8 cellular contexts compared by ENCODE assay signal in genomic region chrX:12978205-12979010, GRCh38. TPM values are rescaled to one million over a fixed set of nuclear protein-coding genes. Genes with fewer than 3 reads are reported as not detected.
DNase-seq lines count a peak whose midpoint lies in the region; ATAC-seq and TF ChIP-seq lines count a peak whose summit lies in the region.

No MANE protein-coding gene starts in this region.

- peak overlapping the region; percentile 65 for H3K27ac ChIP-seq in CD8-positive, alpha-beta memory T cell (ENCODE audit: low read depth, low read length)
- peak overlapping the region in 1 of 2 donors; percentile 18 for H3K27ac ChIP-seq in prostate gland

- H3K27me3 ChIP-seq in CD8-positive, alpha-beta memory T cell (ENCODE audit: insufficient read depth, low read length, poor library complexity, severe bottlenecking) = no peaks in the 10 kb centered on the region
- H3K27me3 ChIP-seq in kidney epithelial cell (ENCODE audit: control insufficient read depth, insufficient read depth, low read length) (no peaks in the 10 kb centered on the region), prostate gland (replicated peaks; ENCODE audit: insufficient read depth) (no peaks in the 10 kb centered on the region)

- CTCF ChIA-PET in CD8-positive, alpha-beta memory T cell (lab: Charles Lee) = interaction anchor here (0.8 to 16.4 kb wide), 11 partner anchors 9 to 510 kb away, joined by 3 to 224 read pairs (median 7); no protein-coding TSS in a partner anchor
- CTCF ChIA-PET in MCF 10A (lab: Yijun Ruan, JAX) = interaction anchor here (0.6 to 2.8 kb wide), 6 partner anchors 28 to 530 kb away, joined by 3 to 7 read pairs (median 4); no protein-coding TSS in a partner anchor

- peak; percentile 47 for ATAC-seq in GM19463 (IDR thresholded peaks at IDR 0.05; ENCODE audit: unreplicated experiment)

- H3K4me1 Mint-ChIP-seq in CD8-positive, alpha-beta memory T cell = peaks cover 43 to 65% (median 64%) of the 10 kb centered on the region in 3 donors
- peaks cover 10% of the 10 kb centered on the region for H3K4me1 Mint-ChIP-seq in MCF 10A (ENCODE audit: insufficient read depth, unreplicated experiment)

- TF ChIP-seq POLR2A in prostate gland (IDR thresholded peaks at IDR 0.05) = no peak

- intact Hi-C loops in MCF 10A (cut with micrococcal nuclease) (loop anchor here (2.0 to 5.0 kb wide), 2 partner anchors 244 to 420 kb away; no protein-coding TSS in a partner anchor), prostate gland (cut with DNase I) (no loop called here)

- 19% methylated on average over 13 of the region's 13 CpGs for WGBS in prostate gland

- TF ChIP-seq CTCF in MCF 10A (IDR thresholded peaks at IDR 0.05; ENCODE audit: unreplicated experiment) (no peak), kidney epithelial cell (IDR thresholded peaks at IDR 0.05; ENCODE audit: insufficient read depth, low read length, poor library complexity, severe bottlenecking) (no peak), prostate gland (IDR thresholded peaks at IDR 0.05) (no peak)

- no peaks in the 10 kb centered on the region for H3K9me3 ChIP-seq in CD8-positive, alpha-beta memory T cell (ENCODE audit: low read length)
- H3K9me3 ChIP-seq in prostate gland = no peaks in the 10 kb centered on the region

- H3K4me1 ChIP-seq in CD8-positive, alpha-beta memory T cell (ENCODE audit: insufficient read depth, low read length) = peaks cover 49% of the 10 kb centered on the region
- H3K4me1 ChIP-seq in prostate gland (replicated peaks) = no peaks in the 10 kb centered on the region

- H3K27me3 Mint-ChIP-seq in CD8-positive, alpha-beta memory T cell = peaks cover 0 to 29% of the 10 kb centered on the region in 2 donors
- peaks cover 18% of the 10 kb centered on the region for H3K27me3 Mint-ChIP-seq in MCF 10A (ENCODE audit: insufficient read depth, unreplicated experiment)

- H3K36me3 Mint-ChIP-seq in CD8-positive, alpha-beta memory T cell = peaks cover 27 to 52% (median 28%) of the 10 kb centered on the region in 3 donors
- peaks cover 29% of the 10 kb centered on the region for H3K36me3 Mint-ChIP-seq in MCF 10A (ENCODE audit: insufficient read depth, unreplicated experiment)

- peak; percentile 47 to 86 (median 82) for DNase-seq in CD8-positive, alpha-beta memory T cell
- DNase-seq in HT-29 (ENCODE audit: low spot score) (peak; percentile 42), T-helper 22 cell (ENCODE audit: low read depth) (peak; percentile 72), MCF 10A (ENCODE audit: unreplicated experiment) (peak; percentile 30), kidney epithelial cell (ENCODE audit: low read depth) (no peak), prostate gland (ENCODE audit: low spot score) (no peak)
- DNase-seq in stimulated activated CD8-positive, alpha-beta memory T cell treated with anti-CD3 and anti-CD28 coated beads, Interleukin-7, amount 100 ng/mL, for 4 hours (ENCODE audit: low read depth in 2 of 2) = peak; percentile 57 to 60

- BruUV-seq in MCF 10A (replicated peaks; lab: Mats Ljungman, UMichigan) = no TSS peak

- H3K4me3 ChIP-seq in CD8-positive, alpha-beta memory T cell (ENCODE audit: low read length) = peak overlapping the region; percentile 77
- H3K4me3 ChIP-seq in kidney epithelial cell (ENCODE audit: low read depth, low read length) (peak overlapping the region; percentile 1), prostate gland (no peak overlapping the region)

- POLR2A ChIA-PET in CD8-positive, alpha-beta memory T cell (lab: Charles Lee) = interaction anchor here (0.6 to 15.0 kb wide), 18 partner anchors 10 to 510 kb away, joined by 3 to 194 read pairs (median 10); no protein-coding TSS in a partner anchor
- POLR2A ChIA-PET in MCF 10A (lab: Yijun Ruan, JAX) = interaction anchor here (0.6 to 2.1 kb wide), 2 partner anchors 31 to 450 kb away, joined by 3 to 6 read pairs; no protein-coding TSS in a partner anchor

- H3K9me3 Mint-ChIP-seq in CD8-positive, alpha-beta memory T cell = peaks cover 0 to 7% (median 0%) of the 10 kb centered on the region in 5 donors
- H3K9me3 Mint-ChIP-seq in MCF 10A (ENCODE audit: unreplicated experiment) = no peaks in the 10 kb centered on the region

- peaks cover 22% of the 10 kb centered on the region for H3K36me3 ChIP-seq in CD8-positive, alpha-beta memory T cell (ENCODE audit: insufficient read depth, low read length)
- no peaks in the 10 kb centered on the region for H3K36me3 ChIP-seq in kidney epithelial cell (ENCODE audit: control insufficient read depth, insufficient read depth, low read length)
- no peaks in the 10 kb centered on the region for H3K36me3 ChIP-seq in prostate gland

- H3K4me3 Mint-ChIP-seq in CD8-positive, alpha-beta memory T cell = peak overlapping the region; percentile 97 to 100 (median 98)
- no peak overlapping the region for H3K4me3 Mint-ChIP-seq in MCF 10A (ENCODE audit: unreplicated experiment)

- H3K27ac Mint-ChIP-seq in CD8-positive, alpha-beta memory T cell = peak overlapping the region; percentile 93 to 99 (median 96)
- H3K27ac Mint-ChIP-seq in MCF 10A (ENCODE audit: low read depth, unreplicated experiment) = no peak overlapping the region

RNA-seq across cellular contexts. Expression of gene TMSB4X, which starts 3.5 kb away (rescaled TPM):
- total RNA-seq in CD8-positive, alpha-beta memory T cell = 1,000 to 10,000 TPM; 3,415 to 3,478 TPM
- 28,788 TPM for polyA plus RNA-seq in CD8-positive, alpha-beta memory T cell
- total RNA-seq in HT-29 (2014; rRNA removed; shearing (Covaris generic)) = 538 and 675 TPM in 2 replicates
- 801 and 901 TPM in 2 replicates for total RNA-seq in MCF 10A (2022)
- total RNA-seq in kidney epithelial cell = 2,437 and 3,601 TPM in 2 replicates
- total RNA-seq in prostate gland = 1,000 to 10,000 TPM; 1,116 to 1,330 TPM

Comparison
In these comparisons a context has a peak if more than half of its experiments do, and no peak if none do; other contexts are left out.
1. DNase-seq: peak in CD8-positive, alpha-beta memory T cell (5 of 5), HT-29 (single experiment), T-helper 22 cell (single experiment), MCF 10A (single experiment) and stimulated activated CD8-positive, alpha-beta memory T cell treated with anti-CD3 and anti-CD28 coated beads, Interleukin-7, amount 100 ng/mL, for 4 hours (2 of 2); none in kidney epithelial cell (single experiment) and prostate gland (single experiment).
2. H3K4me3 ChIP-seq: peak in CD8-positive, alpha-beta memory T cell (single experiment) and kidney epithelial cell (single experiment); none in prostate gland (0 of 2).